Comparison of ENCODE assay signal across 1 cellular context in the genomic region with DNA sequence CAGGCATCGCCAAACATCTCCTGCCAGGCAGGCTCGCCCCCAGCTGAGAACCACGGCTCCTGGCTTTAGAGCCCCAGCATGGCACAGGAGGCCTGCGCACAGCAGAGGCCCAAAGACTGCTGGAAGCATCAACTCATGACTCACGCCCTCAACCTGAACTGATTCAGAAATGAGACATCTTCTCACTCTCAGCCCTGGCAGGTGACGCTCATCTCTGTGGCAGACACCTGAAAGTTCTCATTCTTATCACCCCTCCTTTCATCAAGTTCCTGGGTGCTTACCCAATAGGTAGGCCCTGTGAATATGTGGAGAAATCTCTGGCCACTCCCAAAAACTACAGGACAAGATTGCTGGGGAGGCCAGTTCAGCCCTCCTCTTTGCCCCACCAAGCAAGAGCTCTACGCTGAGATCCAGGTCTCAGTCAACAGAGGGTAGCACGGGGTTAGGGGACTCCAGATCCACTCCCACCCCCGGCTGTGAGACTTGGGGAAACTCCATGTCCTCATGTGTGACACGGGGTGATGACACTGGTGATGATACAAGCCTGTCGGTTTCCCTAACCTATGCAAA.
TF ChIP-seq lines count a peak whose summit lies in the region.

No MANE protein-coding gene starts in this region.

TF ChIP-seq in HCT116, 20 proteins besides CTCF, POLR2A, EP300 and RAD21 (continued from another document):
- no peak for TF ChIP-seq TCF7L2 (IDR thresholded peaks at IDR 0.05; ENCODE audit: borderline replicate concordance, extremely low read depth, insufficient read depth, insufficient read length)
- TF ChIP-seq, protein P1, sequence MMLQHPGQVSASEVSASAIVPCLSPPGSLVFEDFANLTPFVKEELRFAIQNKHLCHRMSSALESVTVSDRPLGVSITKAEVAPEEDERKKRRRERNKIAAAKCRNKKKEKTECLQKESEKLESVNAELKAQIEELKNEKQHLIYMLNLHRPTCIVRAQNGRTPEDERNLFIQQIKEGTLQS (IDR thresholded peaks at IDR 0.05): no peak
- TF ChIP-seq ELF1 (IDR thresholded peaks at IDR 0.05; ENCODE audit: borderline replicate concordance, low read depth): no peak
- no peak for TF ChIP-seq EGR1 (IDR thresholded peaks at IDR 0.05; ENCODE audit: low read depth)
